Comparison of ENCODE assay signal across 23 cellular contexts in the genomic region with DNA sequence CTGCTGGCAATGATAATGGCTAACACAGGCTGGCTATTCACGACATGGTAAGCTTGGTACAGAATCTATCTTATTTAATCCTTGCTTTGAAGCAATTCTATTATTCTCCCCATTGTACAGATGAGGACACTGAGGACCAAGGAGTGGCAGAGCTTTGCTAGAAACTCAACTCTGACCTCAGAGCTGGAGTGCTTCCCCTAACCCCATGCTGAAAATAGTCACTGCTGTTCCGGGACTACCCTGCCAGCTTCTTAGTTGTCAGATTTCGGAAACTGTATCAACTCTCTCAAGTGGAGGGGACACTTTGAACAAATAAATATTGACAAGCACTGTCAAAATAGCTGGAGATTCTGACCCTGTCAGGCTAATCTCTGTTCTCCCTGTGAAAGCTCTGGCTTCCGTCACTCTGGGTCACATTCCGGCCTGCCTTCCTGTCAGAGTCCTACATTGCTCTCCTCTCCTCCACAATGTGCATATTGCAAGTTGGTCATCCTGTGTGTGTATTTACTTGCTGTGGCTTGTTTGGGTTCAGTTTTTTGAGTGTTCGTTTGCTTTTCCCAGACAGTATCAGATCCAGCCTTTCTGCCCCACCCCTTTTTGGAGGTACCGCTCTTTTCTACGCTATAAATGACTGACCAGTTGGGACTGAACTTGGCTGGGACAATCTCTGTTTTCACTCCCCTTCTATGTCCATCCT.
DNase-seq lines count a peak whose midpoint lies in the region; ATAC-seq, FAIRE-seq and TF ChIP-seq lines count a peak whose summit lies in the region.
"Had no signal": no experiment of that assay in that cellular context is flagged by ENCODE, and none has a peak within 500 bp of the region (broad histone marks: within the 10 kb centered on the region; RNA-seq: fewer than 3 reads in every experiment).

No MANE protein-coding gene starts in this region.

- H3K4me1 ChIP-seq in gastroesophageal sphincter (peaks cover 0 to 24% (median 13%) of the 10 kb centered on the region in 3 donors), kidney (ENCODE audit: control insufficient read depth in 1 of 2, insufficient read depth in 1 of 2, low read depth in 1 of 2, low read length in 2 of 2) (no peaks in the 10 kb centered on the region), skeletal muscle tissue (ENCODE audit: control insufficient read depth in 3 of 3, insufficient read depth in 3 of 3, low read length in 3 of 3) (peaks cover 0 to 4% (median 0%) of the 10 kb centered on the region in 3 donors)

- peak overlapping the region in 3 of 4 donors; percentile 52 to 79 (median 73) for H3K27ac ChIP-seq in gastroesophageal sphincter
- peak overlapping the region; percentile 38 to 61 for H3K27ac ChIP-seq in kidney (ENCODE audit: low read depth in 2 of 2, low read length in 2 of 2)
- peak overlapping the region; percentile 56 for H3K27ac ChIP-seq in skeletal muscle tissue (ENCODE audit: low read depth, low read length)
- H3K27ac ChIP-seq: HL-60, WERI-Rb-1 had no signal

- no peak for TF ChIP-seq POLR2A in gastroesophageal sphincter (IDR thresholded peaks at IDR 0.05)

- no peak for TF ChIP-seq CTCF in gastroesophageal sphincter (IDR thresholded peaks at IDR 0.05)
- no peak for TF ChIP-seq CTCF in kidney (IDR thresholded peaks at IDR 0.05; ENCODE audit: borderline replicate concordance, extremely low read depth, insufficient read depth)

- no peak for TF ChIP-seq EP300 in gastroesophageal sphincter (IDR thresholded peaks at IDR 0.05)

- ATAC-seq in gastroesophageal sphincter (no peak), GM21737 (IDR thresholded peaks at IDR 0.05; ENCODE audit: unreplicated experiment) (no peak)
- ATAC-seq: activated T-cell treated with anti-CD3 and anti-CD28 coated beads, Interleukin-2, amount 50 U/mL, for 72 hours; HCT116; left colon had no signal

- intact Hi-C loops in kidney (cut with DNase I) = no loop called here

- DNase-seq in kidney (no peak), foreskin melanocyte (no peak), NCI-H69 (lab: John Stamatoyannopoulos, UW) (no peak), medulla oblongata (ENCODE audit: extremely low spot score) (no peak)
- DNase-seq: activated CD4-positive, alpha-beta T cell treated with anti-CD3 and anti-CD28 coated beads, Interleukin-2, amount 10 ng/mL, durations not matched to agents 7 days and 5 days; activated naive CD4-positive, alpha-beta T cell treated with Interleukin-2 at 50 U/mL for 16 hours; activated T-cell treated with anti-CD3 and anti-CD28 coated beads, Interleukin-2, amount 50 U/mL, for 72 hours; amniotic stem cell; caudate nucleus; dermis blood vessel endothelial cell; glutamatergic neuron; left colon; NCI-H1092; NCI-H2081; NCI-H226; nephron progenitor cell; pancreas; WERI-Rb-1 had no signal

- H3K9me3 ChIP-seq in gastroesophageal sphincter (no peaks in the 10 kb centered on the region), kidney (ENCODE audit: control insufficient read depth in 1 of 2, low read length in 2 of 2) (no peaks in the 10 kb centered on the region), skeletal muscle tissue (ENCODE audit: control insufficient read depth in 3 of 3, low read length in 3 of 3) (no peaks in the 10 kb centered on the region)
- H3K9me3 ChIP-seq: pancreas had no signal

- H3K27me3 ChIP-seq in gastroesophageal sphincter (no peaks in the 10 kb centered on the region), skeletal muscle tissue (ENCODE audit: control insufficient read depth in 3 of 3, insufficient read depth in 3 of 3, low read length in 3 of 3) (no peaks in the 10 kb centered on the region)
- H3K27me3 ChIP-seq: pancreas had no signal

- H3K9ac ChIP-seq in kidney (ENCODE audit: low read length in 2 of 2) = no peak overlapping the region
- H3K9ac ChIP-seq in skeletal muscle tissue (ENCODE audit: low read depth in 1 of 3, low read length in 3 of 3) = no peak overlapping the region

- no peak for FAIRE-seq in kidney (lab: Jason Lieb, UNC)
- FAIRE-seq: pancreas had no signal

- no peaks in the 10 kb centered on the region for H3K36me3 ChIP-seq in gastroesophageal sphincter
- no peaks in the 10 kb centered on the region for H3K36me3 ChIP-seq in kidney (ENCODE audit: control insufficient read depth in 1 of 2, insufficient read depth in 2 of 2, low read length in 2 of 2)
- no peaks in the 10 kb centered on the region for H3K36me3 ChIP-seq in skeletal muscle tissue (ENCODE audit: control insufficient read depth in 3 of 3, insufficient read depth in 3 of 3, low read length in 3 of 3)
- H3K36me3 ChIP-seq: pancreas, WERI-Rb-1 had no signal

- H3K4me3 ChIP-seq in gastroesophageal sphincter (no peak overlapping the region), kidney (ENCODE audit: low read length in 2 of 2) (no peak overlapping the region), skeletal muscle tissue (ENCODE audit: low read length in 3 of 3) (no peak overlapping the region)
- H3K4me3 ChIP-seq: pancreas had no signal

- 68 to 76% methylated on average over 4 to 8 of the region's 8 CpGs for WGBS in gastroesophageal sphincter (ENCODE audit: low coverage in 1 of 2), 2 donors
